Comparison of ENCODE assay signal across 1 cellular context in the genomic region with DNA sequence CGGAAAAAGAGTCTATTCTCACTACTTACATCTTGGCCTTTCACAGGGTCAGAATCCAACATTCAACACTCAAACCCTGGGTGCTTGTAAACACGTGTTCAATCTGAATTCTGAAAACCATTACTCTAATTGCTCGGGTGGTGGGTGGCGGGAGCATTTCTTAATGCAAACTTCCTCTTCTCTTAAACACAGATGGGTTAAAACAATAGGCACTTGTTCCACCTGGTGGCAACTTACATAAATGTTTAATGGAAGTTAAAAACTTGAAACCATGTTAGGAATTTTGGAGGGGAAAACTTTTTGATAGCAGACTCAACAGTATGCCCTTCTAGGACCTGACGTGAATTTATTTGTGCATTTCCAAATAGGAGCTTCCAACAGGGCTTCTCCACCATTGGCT.
TF ChIP-seq lines count a peak whose summit lies in the region.

No MANE protein-coding gene starts in this region.

TF ChIP-seq in GM23338, 12 proteins besides CTCF, POLR2A, EP300 and RAD21 (continued from another document):
- TF ChIP-seq, protein P1, sequence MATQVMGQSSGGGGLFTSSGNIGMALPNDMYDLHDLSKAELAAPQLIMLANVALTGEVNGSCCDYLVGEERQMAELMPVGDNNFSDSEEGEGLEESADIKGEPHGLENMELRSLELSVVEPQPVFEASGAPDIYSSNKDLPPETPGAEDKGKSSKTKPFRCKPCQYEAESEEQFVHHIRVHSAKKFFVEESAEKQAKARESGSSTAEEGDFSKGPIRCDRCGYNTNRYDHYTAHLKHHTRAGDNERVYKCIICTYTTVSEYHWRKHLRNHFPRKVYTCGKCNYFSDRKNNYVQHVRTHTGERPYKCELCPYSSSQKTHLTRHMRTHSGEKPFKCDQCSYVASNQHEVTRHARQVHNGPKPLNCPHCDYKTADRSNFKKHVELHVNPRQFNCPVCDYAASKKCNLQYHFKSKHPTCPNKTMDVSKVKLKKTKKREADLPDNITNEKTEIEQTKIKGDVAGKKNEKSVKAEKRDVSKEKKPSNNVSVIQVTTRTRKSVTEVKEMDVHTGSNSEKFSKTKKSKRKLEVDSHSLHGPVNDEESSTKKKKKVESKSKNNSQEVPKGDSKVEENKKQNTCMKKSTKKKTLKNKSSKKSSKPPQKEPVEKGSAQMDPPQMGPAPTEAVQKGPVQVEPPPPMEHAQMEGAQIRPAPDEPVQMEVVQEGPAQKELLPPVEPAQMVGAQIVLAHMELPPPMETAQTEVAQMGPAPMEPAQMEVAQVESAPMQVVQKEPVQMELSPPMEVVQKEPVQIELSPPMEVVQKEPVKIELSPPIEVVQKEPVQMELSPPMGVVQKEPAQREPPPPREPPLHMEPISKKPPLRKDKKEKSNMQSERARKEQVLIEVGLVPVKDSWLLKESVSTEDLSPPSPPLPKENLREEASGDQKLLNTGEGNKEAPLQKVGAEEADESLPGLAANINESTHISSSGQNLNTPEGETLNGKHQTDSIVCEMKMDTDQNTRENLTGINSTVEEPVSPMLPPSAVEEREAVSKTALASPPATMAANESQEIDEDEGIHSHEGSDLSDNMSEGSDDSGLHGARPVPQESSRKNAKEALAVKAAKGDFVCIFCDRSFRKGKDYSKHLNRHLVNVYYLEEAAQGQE (IDR thresholded peaks at IDR 0.05; ENCODE audit: unreplicated experiment) = no peak
- TF ChIP-seq NANOG (IDR thresholded peaks at IDR 0.05; ENCODE audit: borderline replicate concordance) (no peak), CREB1 (CRISPR knock-in tag; IDR thresholded peaks at IDR 0.05; ENCODE audit: low read depth) (no peak), STAT1 (IDR thresholded peaks at IDR 0.05; ENCODE audit: unreplicated experiment) (no peak), ZNF114 (CRISPR knock-in tag; IDR thresholded peaks at IDR 0.05) (no peak), JUNB (IDR thresholded peaks at IDR 0.05; ENCODE audit: unreplicated experiment) (no peak)
- TF ChIP-seq, protein P2, sequence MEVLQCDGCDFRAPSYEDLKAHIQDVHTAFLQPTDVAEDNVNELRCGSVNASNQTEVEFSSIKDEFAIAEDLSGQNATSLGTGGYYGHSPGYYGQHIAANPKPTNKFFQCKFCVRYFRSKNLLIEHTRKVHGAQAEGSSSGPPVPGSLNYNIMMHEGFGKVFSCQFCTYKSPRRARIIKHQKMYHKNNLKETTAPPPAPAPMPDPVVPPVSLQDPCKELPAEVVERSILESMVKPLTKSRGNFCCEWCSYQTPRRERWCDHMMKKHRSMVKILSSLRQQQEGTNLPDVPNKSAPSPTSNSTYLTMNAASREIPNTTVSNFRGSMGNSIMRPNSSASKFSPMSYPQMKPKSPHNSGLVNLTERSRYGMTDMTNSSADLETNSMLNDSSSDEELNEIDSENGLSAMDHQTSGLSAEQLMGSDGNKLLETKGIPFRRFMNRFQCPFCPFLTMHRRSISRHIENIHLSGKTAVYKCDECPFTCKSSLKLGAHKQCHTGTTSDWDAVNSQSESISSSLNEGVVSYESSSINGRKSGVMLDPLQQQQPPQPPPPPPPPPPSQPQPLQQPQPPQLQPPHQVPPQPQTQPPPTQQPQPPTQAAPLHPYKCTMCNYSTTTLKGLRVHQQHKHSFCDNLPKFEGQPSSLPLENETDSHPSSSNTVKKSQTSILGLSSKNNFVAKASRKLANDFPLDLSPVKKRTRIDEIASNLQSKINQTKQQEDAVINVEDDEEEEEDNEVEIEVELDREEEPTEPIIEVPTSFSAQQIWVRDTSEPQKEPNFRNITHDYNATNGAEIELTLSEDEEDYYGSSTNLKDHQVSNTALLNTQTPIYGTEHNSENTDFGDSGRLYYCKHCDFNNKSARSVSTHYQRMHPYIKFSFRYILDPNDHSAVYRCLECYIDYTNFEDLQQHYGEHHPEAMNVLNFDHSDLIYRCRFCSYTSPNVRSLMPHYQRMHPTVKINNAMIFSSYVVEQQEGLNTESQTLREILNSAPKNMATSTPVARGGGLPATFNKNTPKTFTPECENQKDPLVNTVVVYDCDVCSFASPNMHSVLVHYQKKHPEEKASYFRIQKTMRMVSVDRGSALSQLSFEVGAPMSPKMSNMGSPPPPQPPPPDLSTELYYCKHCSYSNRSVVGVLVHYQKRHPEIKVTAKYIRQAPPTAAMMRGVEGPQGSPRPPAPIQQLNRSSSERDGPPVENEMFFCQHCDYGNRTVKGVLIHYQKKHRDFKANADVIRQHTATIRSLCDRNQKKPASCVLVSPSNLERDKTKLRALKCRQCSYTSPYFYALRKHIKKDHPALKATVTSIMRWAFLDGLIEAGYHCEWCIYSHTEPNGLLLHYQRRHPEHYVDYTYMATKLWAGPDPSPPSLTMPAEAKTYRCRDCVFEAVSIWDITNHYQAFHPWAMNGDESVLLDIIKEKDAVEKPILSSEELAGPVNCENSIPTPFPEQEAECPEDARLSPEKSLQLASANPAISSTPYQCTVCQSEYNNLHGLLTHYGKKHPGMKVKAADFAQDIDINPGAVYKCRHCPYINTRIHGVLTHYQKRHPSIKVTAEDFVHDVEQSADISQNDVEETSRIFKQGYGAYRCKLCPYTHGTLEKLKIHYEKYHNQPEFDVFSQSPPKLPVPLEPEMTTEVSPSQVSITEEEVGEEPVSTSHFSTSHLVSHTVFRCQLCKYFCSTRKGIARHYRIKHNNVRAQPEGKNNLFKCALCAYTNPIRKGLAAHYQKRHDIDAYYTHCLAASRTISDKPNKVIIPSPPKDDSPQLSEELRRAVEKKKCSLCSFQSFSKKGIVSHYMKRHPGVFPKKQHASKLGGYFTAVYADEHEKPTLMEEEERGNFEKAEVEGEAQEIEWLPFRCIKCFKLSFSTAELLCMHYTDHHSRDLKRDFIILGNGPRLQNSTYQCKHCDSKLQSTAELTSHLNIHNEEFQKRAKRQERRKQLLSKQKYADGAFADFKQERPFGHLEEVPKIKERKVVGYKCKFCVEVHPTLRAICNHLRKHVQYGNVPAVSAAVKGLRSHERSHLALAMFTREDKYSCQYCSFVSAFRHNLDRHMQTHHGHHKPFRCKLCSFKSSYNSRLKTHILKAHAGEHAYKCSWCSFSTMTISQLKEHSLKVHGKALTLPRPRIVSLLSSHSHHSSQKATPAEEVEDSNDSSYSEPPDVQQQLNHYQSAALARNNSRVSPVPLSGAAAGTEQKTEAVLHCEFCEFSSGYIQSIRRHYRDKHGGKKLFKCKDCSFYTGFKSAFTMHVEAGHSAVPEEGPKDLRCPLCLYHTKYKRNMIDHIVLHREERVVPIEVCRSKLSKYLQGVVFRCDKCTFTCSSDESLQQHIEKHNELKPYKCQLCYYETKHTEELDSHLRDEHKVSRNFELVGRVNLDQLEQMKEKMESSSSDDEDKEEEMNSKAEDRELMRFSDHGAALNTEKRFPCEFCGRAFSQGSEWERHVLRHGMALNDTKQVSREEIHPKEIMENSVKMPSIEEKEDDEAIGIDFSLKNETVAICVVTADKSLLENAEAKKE (CRISPR knock-in tag; IDR thresholded peaks at IDR 0.05) = no peak
